12 cellular contexts compared by ENCODE assay signal in genomic region chr10:38038932-38039245, GRCh38. TPM values are rescaled to one million over a fixed set of nuclear protein-coding genes. Genes with fewer than 3 reads are reported as not detected.
A peak's percentile ranks its signal among the peaks of the same experiment; 100 is the strongest.
DNase-seq lines count a peak whose midpoint lies in the region; ATAC-seq and TF ChIP-seq lines count a peak whose summit lies in the region.
"Had no signal": no experiment of that assay in that cellular context is flagged by ENCODE, and none has a peak within 500 bp of the region (broad histone marks: within the 10 kb centered on the region; RNA-seq: fewer than 3 reads in every experiment).

No MANE protein-coding gene starts in this region.

- peak overlapping the region; percentile 60 for H3K4me3 Mint-ChIP-seq in activated naive CD4-positive, alpha-beta T cell treated with anti-CD3 and anti-CD28 coated beads, Interleukin-2, amount 10 ng/mL, durations not matched to agents 7 days and 5 days
- peak overlapping the region; percentile 74 for H3K4me3 Mint-ChIP-seq in activated B cell treated with CpG ODN at 0.5 μM for 24 hours
- H3K4me3 Mint-ChIP-seq in stimulated activated effector memory CD8-positive, alpha-beta T cell treated with anti-CD3 and anti-CD28 coated beads, Interleukin-12 subunit alpha, Interleukin-12 subunit beta, amount 100 ng/mL, for 72 hours = peak overlapping the region; percentile 53

- no peak for DNase-seq in activated naive CD4-positive, alpha-beta T cell treated with anti-CD3 and anti-CD28 coated beads, Interleukin-2, amount 10 ng/mL, durations not matched to agents 7 days and 5 days
- DNase-seq in activated naive CD4-positive, alpha-beta T cell (lab: John Stamatoyannopoulos, UW) = no peak
- DNase-seq in activated B cell treated with CpG ODN at 0.5 μM for 24 hours (no peak), KG1 (lab: John Stamatoyannopoulos, UW) (no peak)
- no peak for DNase-seq in stimulated activated effector memory CD8-positive, alpha-beta T cell treated with anti-CD3 and anti-CD28 coated beads, Interleukin-12 subunit alpha, Interleukin-12 subunit beta, amount 100 ng/mL, for 72 hours (ENCODE audit: low spot score in 2 of 2)
- no peak for DNase-seq in effector CD4-positive, alpha-beta T cell
- DNase-seq: glutamatergic neuron, NCI-H2171 treated with DMSO at 0.1 percent for 48 hours, ovary had no signal

- POLR2A ChIA-PET in activated B cell treated with CpG ODN at 0.5 μM for 24 hours (lab: Charles Lee) = interaction anchor here (1.5 kb wide), 1 partner anchor 29 kb away, joined by 3 read pairs; the partner anchor contains the start of gene ZNF33A

- H3K4me1 Mint-ChIP-seq in activated naive CD4-positive, alpha-beta T cell treated with anti-CD3 and anti-CD28 coated beads, Interleukin-2, amount 10 ng/mL, durations not matched to agents 7 days and 5 days = peaks cover 27% of the 10 kb centered on the region
- H3K4me1 Mint-ChIP-seq in activated B cell treated with CpG ODN at 0.5 μM for 24 hours = peaks cover 41% of the 10 kb centered on the region
- H3K4me1 Mint-ChIP-seq in stimulated activated effector memory CD8-positive, alpha-beta T cell treated with anti-CD3 and anti-CD28 coated beads, Interleukin-12 subunit alpha, Interleukin-12 subunit beta, amount 100 ng/mL, for 72 hours = peaks cover 22% of the 10 kb centered on the region

- intact Hi-C loops in activated B cell treated with CpG ODN at 0.5 μM for 24 hours (cut with micrococcal nuclease) = loop anchor here (1.0 to 5.0 kb wide), 5 partner anchors 14 to 182 kb away; partner anchors contain the start of genes ZNF248, ZNF25, ZNF33A and ZNF37A

- peak overlapping the region; percentile 93 for H3K27ac Mint-ChIP-seq in activated naive CD4-positive, alpha-beta T cell treated with anti-CD3 and anti-CD28 coated beads, Interleukin-2, amount 10 ng/mL, durations not matched to agents 7 days and 5 days
- peak overlapping the region; percentile 87 for H3K27ac Mint-ChIP-seq in activated B cell treated with CpG ODN at 0.5 μM for 24 hours
- H3K27ac Mint-ChIP-seq in stimulated activated effector memory CD8-positive, alpha-beta T cell treated with anti-CD3 and anti-CD28 coated beads, Interleukin-12 subunit alpha, Interleukin-12 subunit beta, amount 100 ng/mL, for 72 hours = peak overlapping the region; percentile 83

- H3K9me3 Mint-ChIP-seq in activated naive CD4-positive, alpha-beta T cell treated with anti-CD3 and anti-CD28 coated beads, Interleukin-2, amount 10 ng/mL, durations not matched to agents 7 days and 5 days = peaks cover 16% of the 10 kb centered on the region
- peaks cover 7% of the 10 kb centered on the region for H3K9me3 Mint-ChIP-seq in activated B cell treated with CpG ODN at 0.5 μM for 24 hours
- H3K9me3 Mint-ChIP-seq in stimulated activated effector memory CD8-positive, alpha-beta T cell treated with anti-CD3 and anti-CD28 coated beads, Interleukin-12 subunit alpha, Interleukin-12 subunit beta, amount 100 ng/mL, for 72 hours = no peaks in the 10 kb centered on the region

- no peak for TF ChIP-seq CTCF in activated B cell treated with CpG ODN at 0.5 μM for 24 hours (IDR thresholded peaks at IDR 0.05)

- CTCF ChIA-PET in activated naive CD4-positive, alpha-beta T cell treated with anti-CD3 and anti-CD28 coated beads, Interleukin-2, amount 10 ng/mL, durations not matched to agents 7 days and 5 days (lab: Charles Lee) = no interaction called here
- CTCF ChIA-PET in activated B cell treated with CpG ODN at 0.5 μM for 24 hours (lab: Charles Lee) = no interaction called here

- ATAC-seq in HG02885 (IDR thresholded peaks at IDR 0.05; ENCODE audit: poor library complexity, unreplicated experiment) (peak; percentile 14), activated B cell treated with CpG ODN at 0.5 μM for 24 hours (ENCODE audit: low read depth) (no peak), SK-N-SH treated with all-trans-retinoic acid at 6 μM for 48 hours (no peak)
- peak; percentile 42 for ATAC-seq in stimulated activated effector memory CD8-positive, alpha-beta T cell treated with anti-CD3 and anti-CD28 coated beads, Interleukin-12 subunit alpha, Interleukin-12 subunit beta, amount 100 ng/mL, for 72 hours
- ATAC-seq: K562 had no signal

- no peaks in the 10 kb centered on the region for H3K27me3 Mint-ChIP-seq in activated naive CD4-positive, alpha-beta T cell treated with anti-CD3 and anti-CD28 coated beads, Interleukin-2, amount 10 ng/mL, durations not matched to agents 7 days and 5 days
- no peaks in the 10 kb centered on the region for H3K27me3 Mint-ChIP-seq in activated B cell treated with CpG ODN at 0.5 μM for 24 hours

- H3K36me3 Mint-ChIP-seq in activated naive CD4-positive, alpha-beta T cell treated with anti-CD3 and anti-CD28 coated beads, Interleukin-2, amount 10 ng/mL, durations not matched to agents 7 days and 5 days = peaks cover 76% of the 10 kb centered on the region
- H3K36me3 Mint-ChIP-seq in activated B cell treated with CpG ODN at 0.5 μM for 24 hours (ENCODE audit: low read depth) = peaks cover 75% of the 10 kb centered on the region
- H3K36me3 Mint-ChIP-seq in stimulated activated effector memory CD8-positive, alpha-beta T cell treated with anti-CD3 and anti-CD28 coated beads, Interleukin-12 subunit alpha, Interleukin-12 subunit beta, amount 100 ng/mL, for 72 hours = peaks cover 69% of the 10 kb centered on the region

TF ChIP-seq in SK-N-SH treated with all-trans-retinoic acid at 6 μM for 48 hours, 23 proteins besides CTCF, POLR2A, EP300 and RAD21 (continues in another document):
- no peak for TF ChIP-seq TSHZ2 (CRISPR knock-in tag; IDR thresholded peaks at IDR 0.05)
- no peak for TF ChIP-seq GLIS3 (CRISPR knock-in tag; IDR thresholded peaks at IDR 0.05)
- no peak for TF ChIP-seq ISL1 (CRISPR knock-in tag; IDR thresholded peaks at IDR 0.05)
- no peak for TF ChIP-seq BACH2 (CRISPR knock-in tag; IDR thresholded peaks at IDR 0.05; ENCODE audit: borderline replicate concordance)
- no peak for TF ChIP-seq ARNTL (CRISPR knock-in tag; IDR thresholded peaks at IDR 0.05; ENCODE audit: borderline replicate concordance, low read depth)
- TF ChIP-seq, protein P1, sequence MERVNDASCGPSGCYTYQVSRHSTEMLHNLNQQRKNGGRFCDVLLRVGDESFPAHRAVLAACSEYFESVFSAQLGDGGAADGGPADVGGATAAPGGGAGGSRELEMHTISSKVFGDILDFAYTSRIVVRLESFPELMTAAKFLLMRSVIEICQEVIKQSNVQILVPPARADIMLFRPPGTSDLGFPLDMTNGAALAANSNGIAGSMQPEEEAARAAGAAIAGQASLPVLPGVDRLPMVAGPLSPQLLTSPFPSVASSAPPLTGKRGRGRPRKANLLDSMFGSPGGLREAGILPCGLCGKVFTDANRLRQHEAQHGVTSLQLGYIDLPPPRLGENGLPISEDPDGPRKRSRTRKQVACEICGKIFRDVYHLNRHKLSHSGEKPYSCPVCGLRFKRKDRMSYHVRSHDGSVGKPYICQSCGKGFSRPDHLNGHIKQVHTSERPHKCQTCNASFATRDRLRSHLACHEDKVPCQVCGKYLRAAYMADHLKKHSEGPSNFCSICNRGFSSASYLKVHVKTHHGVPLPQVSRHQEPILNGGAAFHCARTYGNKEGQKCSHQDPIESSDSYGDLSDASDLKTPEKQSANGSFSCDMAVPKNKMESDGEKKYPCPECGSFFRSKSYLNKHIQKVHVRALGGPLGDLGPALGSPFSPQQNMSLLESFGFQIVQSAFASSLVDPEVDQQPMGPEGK (CRISPR knock-in tag; IDR thresholded peaks at IDR 0.05; ENCODE audit: borderline replicate concordance) = no peak
- TF ChIP-seq RARB (CRISPR knock-in tag; IDR thresholded peaks at IDR 0.05) = no peak
- TF ChIP-seq, protein P2, sequence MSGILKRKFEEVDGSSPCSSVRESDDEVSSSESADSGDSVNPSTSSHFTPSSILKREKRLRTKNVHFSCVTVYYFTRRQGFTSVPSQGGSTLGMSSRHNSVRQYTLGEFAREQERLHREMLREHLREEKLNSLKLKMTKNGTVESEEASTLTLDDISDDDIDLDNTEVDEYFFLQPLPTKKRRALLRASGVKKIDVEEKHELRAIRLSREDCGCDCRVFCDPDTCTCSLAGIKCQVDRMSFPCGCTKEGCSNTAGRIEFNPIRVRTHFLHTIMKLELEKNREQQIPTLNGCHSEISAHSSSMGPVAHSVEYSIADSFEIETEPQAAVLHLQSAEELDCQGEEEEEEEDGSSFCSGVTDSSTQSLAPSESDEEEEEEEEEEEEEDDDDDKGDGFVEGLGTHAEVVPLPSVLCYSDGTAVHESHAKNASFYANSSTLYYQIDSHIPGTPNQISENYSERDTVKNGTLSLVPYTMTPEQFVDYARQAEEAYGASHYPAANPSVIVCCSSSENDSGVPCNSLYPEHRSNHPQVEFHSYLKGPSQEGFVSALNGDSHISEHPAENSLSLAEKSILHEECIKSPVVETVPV (CRISPR knock-in tag; IDR thresholded peaks at IDR 0.05) = no peak
- no peak for TF ChIP-seq ZFP3 (CRISPR knock-in tag; IDR thresholded peaks at IDR 0.05)
- TF ChIP-seq ZC3H10 (CRISPR knock-in tag; IDR thresholded peaks at IDR 0.05) = no peak
- no peak for TF ChIP-seq SNAI2 (CRISPR knock-in tag; IDR thresholded peaks at IDR 0.05)
- no peak for TF ChIP-seq ESRRG (CRISPR knock-in tag; IDR thresholded peaks at IDR 0.05)
- TF ChIP-seq TOX (CRISPR knock-in tag; IDR thresholded peaks at IDR 0.05; ENCODE audit: borderline replicate concordance) = no peak
- TF ChIP-seq OSR1 (CRISPR knock-in tag; IDR thresholded peaks at IDR 0.05) = no peak

RNA-seq across cellular contexts. Expression of gene ZNF33A, which starts 28.4 kb away (rescaled TPM):
- total RNA-seq in activated B cell treated with CpG ODN at 0.5 μM for 24 hours = 57.4 and 58.6 TPM in 2 replicates

RNA-seq across cellular contexts. Expression of gene ZNF37A, which starts 55.2 kb away (rescaled TPM):
- total RNA-seq in activated B cell treated with CpG ODN at 0.5 μM for 24 hours = 20.8 and 23.1 TPM in 2 replicates

Comparison
In these comparisons a context has a peak if more than half of its experiments do, and no peak if none do; other contexts are left out.
1. ATAC-seq: peak in HG02885 (single experiment) and stimulated activated effector memory CD8-positive, alpha-beta T cell treated with anti-CD3 and anti-CD28 coated beads, Interleukin-12 subunit alpha, Interleukin-12 subunit beta, amount 100 ng/mL, for 72 hours (single experiment); none in activated B cell treated with CpG ODN at 0.5 μM for 24 hours (single experiment) and SK-N-SH treated with all-trans-retinoic acid at 6 μM for 48 hours (single experiment).
2. Peak in every context shown above with its lines, with median percentiles within 50 percentile points of each other: H3K27ac Mint-ChIP-seq and H3K4me3 Mint-ChIP-seq.